11 cellular contexts compared by ENCODE assay signal in genomic region chr2:187825-188224, GRCh38.
"Had no signal": no experiment of that assay in that cellular context is flagged by ENCODE, and none has a peak within 500 bp of the region (broad histone marks: within the 10 kb centered on the region; RNA-seq: fewer than 3 reads in every experiment).

No MANE protein-coding gene starts in this region.

- ATAC-seq: GM23338, HCT116 had no signal

- H3K4me1 Mint-ChIP-seq: GM23338 had no signal

- H3K36me3 ChIP-seq: HAP-1 had no signal

- H3K4me3 ChIP-seq: GM23248, GM23338, HAP-1 had no signal

- H2AFZ ChIP-seq: GM23248, GM23338 had no signal

- H3K9me3 ChIP-seq: HAP-1 had no signal

- H3K4me1 ChIP-seq: HAP-1 had no signal

- H3K4me2 ChIP-seq: GM23338 had no signal

- DNase-seq: GM23248, GOT3, H7, H9, HCEC 1CT, HFFc6 had no signal

- H3K9ac ChIP-seq: GM23248 had no signal

- H3K27ac Mint-ChIP-seq: GM23338, H9, HFFc6 had no signal

- H3K27ac ChIP-seq: GM23248 had no signal

- H3K4me3 Mint-ChIP-seq: GM23338, H9, HFFc6 had no signal

- FAIRE-seq: H1, H54 had no signal
